ENCODE assay signal across 19 cellular contexts in genomic region chr19:45757696-45758095, GRCh38. TPM values are rescaled to one million over a fixed set of nuclear protein-coding genes. Genes with fewer than 3 reads are reported as not detected.
A peak's percentile ranks its signal among the peaks of the same experiment; 100 is the strongest.
DNase-seq lines count a peak whose midpoint lies in the region; ATAC-seq, FAIRE-seq and TF ChIP-seq lines count a peak whose summit lies in the region.
"Had no signal": no experiment of that assay in that cellular context is flagged by ENCODE, and none has a peak within 500 bp of the region (broad histone marks: within the 10 kb centered on the region; RNA-seq: fewer than 3 reads in every experiment).

No MANE protein-coding gene starts in this region.

- H3K79me2 ChIP-seq in HepG2 (ENCODE audit: insufficient read depth, low read length): no peaks in the 10 kb centered on the region

- H3K4me2 ChIP-seq in HepG2 (ENCODE audit: low read depth, low read length): no peak overlapping the region
- H3K4me2 ChIP-seq: BLaER1, KMS-11 had no signal

- H2AFZ ChIP-seq in HepG2 (ENCODE audit: low read length): no peak overlapping the region

- intact Hi-C loops in HepG2 (cut with micrococcal nuclease; ENCODE audit: unreplicated experiment): no loop called here
- intact Hi-C loops in right lobe of liver (cut with DNase I): no loop called here
- intact Hi-C loops in lower leg skin (cut with DNase I; ENCODE audit: low total_unique reads): loop anchor here (5.0 kb wide), 1 partner anchor 1440 kb away; no protein-coding TSS in a partner anchor

- TF ChIP-seq CTCF in HepG2 (CRISPR knock-in tag; IDR thresholded peaks at IDR 0.05) (no peak), right lobe of liver (IDR thresholded peaks at IDR 0.05) (no peak), lower leg skin (IDR thresholded peaks at IDR 0.05) (no peak)

- H3K27me3 ChIP-seq in HepG2 (ENCODE audit: control insufficient read depth in 1 of 2, insufficient read depth in 2 of 2, low read length in 2 of 2) (peaks cover 7 to 52% of the 10 kb centered on the region in 2 experiments; a peak in 4 of 5 replicates), right lobe of liver (no peaks in the 10 kb centered on the region), adipocyte (replicated peaks; ENCODE audit: control insufficient read depth, insufficient read depth, low read length) (peaks cover 5% of the 10 kb centered on the region)
- H3K27me3 ChIP-seq: BLaER1 had no signal

- no peak for TF ChIP-seq RAD21 in HepG2 (CRISPR knock-in tag; IDR thresholded peaks at IDR 0.05)

- CTCF ChIA-PET in HepG2 (lab: Yijun Ruan, JAX; ENCODE audit: low intra/inter-chr PET ratio, low total read pairs): no interaction called here

- no peak for FAIRE-seq in HepG2 (lab: Jason Lieb, UNC)
- FAIRE-seq: GM12878, GM19239, H1 had no signal

- 34% methylated on average over 9 of the region's 9 CpGs for WGBS in HepG2 (ENCODE audit: low lambda C conversion rate)
- WGBS in right lobe of liver (ENCODE audit: insufficient coverage, low coverage, low lambda C conversion rate, missing lambda C conversion rate): 82% methylated on average over 9 of the region's 9 CpGs
- 71 to 78% methylated on average over 9 of the region's 9 CpGs for WGBS in lower leg skin, 2 donors

- H3K4me3 ChIP-seq in HepG2 (replicated peaks in 1 of 3; ENCODE audit: insufficient read depth in 1 of 3, low read depth in 2 of 3, low read length in 3 of 3): no peak overlapping the region
- H3K4me3 ChIP-seq in right lobe of liver: no peak overlapping the region
- H3K4me3 ChIP-seq in adipocyte (ENCODE audit: low read length): no peak overlapping the region
- no peak overlapping the region for H3K4me3 ChIP-seq in lower leg skin (ENCODE audit: low read depth, poor library complexity, severe bottlenecking)
- H3K4me3 ChIP-seq: BLaER1, GM12878 had no signal

- H3K9ac ChIP-seq in HepG2 (ENCODE audit: insufficient read depth, low read depth, low read length): no peak overlapping the region
- H3K9ac ChIP-seq in adipocyte (ENCODE audit: low read length): no peak overlapping the region
- H3K9ac ChIP-seq: BLaER1, KMS-11 had no signal

- TF ChIP-seq POLR2A in HepG2 (IDR thresholded peaks at IDR 0.05; ENCODE audit: insufficient read depth in 1 of 2, low read depth in 2 of 2, low read length in 2 of 2) (no peak), right lobe of liver (IDR thresholded peaks at IDR 0.05) (no peak), lower leg skin (IDR thresholded peaks at IDR 0.05) (no peak)

- H3K4me1 ChIP-seq in HepG2 (ENCODE audit: insufficient read depth, low read length) (peaks cover 20% of the 10 kb centered on the region), right lobe of liver (no peaks in the 10 kb centered on the region), adipocyte (ENCODE audit: control insufficient read depth, insufficient read depth, low read length) (no peaks in the 10 kb centered on the region)

- ATAC-seq in HepG2 (no peak), right lobe of liver (no peak), GM18858 (IDR thresholded peaks at IDR 0.05; ENCODE audit: unreplicated experiment) (no peak)
- ATAC-seq: GM12878 had no signal

- BruUV-seq in HepG2 (replicated peaks; lab: Mats Ljungman, UMichigan): no TSS peak

- H3K9me3 ChIP-seq in HepG2 (ENCODE audit: low read length) (no peaks in the 10 kb centered on the region), right lobe of liver (no peaks in the 10 kb centered on the region), adipocyte (ENCODE audit: control insufficient read depth, low read length) (no peaks in the 10 kb centered on the region)
- H3K9me3 ChIP-seq: BLaER1 had no signal

- no peak for DNase-seq in HepG2 (ENCODE audit: low spot score)
- DNase-seq in right lobe of liver: no peak
- DNase-seq in adipocyte (ENCODE audit: low read depth): peak; percentile 69
- DNase-seq in lower leg skin (ENCODE audit: low spot score in 2 of 2): no peak
- DNase-seq: 8988T; Calu3; CD4-positive, alpha-beta memory T cell; H9 had no signal

- no peak overlapping the region for H3K27ac ChIP-seq in HepG2 (ENCODE audit: extremely low read length, insufficient read depth, low read length)
- H3K27ac ChIP-seq in right lobe of liver: no peak overlapping the region
- H3K27ac ChIP-seq: BLaER1, HL-60, KMS-11 had no signal

- H3K36me3 ChIP-seq in HepG2 (replicated peaks in 1 of 2; ENCODE audit: control insufficient read depth in 1 of 2, insufficient read depth in 2 of 2, low read length in 2 of 2) (no peaks in the 10 kb centered on the region), right lobe of liver (no peaks in the 10 kb centered on the region), adipocyte (ENCODE audit: control insufficient read depth, insufficient read depth, low read length, severe bottlenecking) (no peaks in the 10 kb centered on the region)
- H3K36me3 ChIP-seq: BLaER1 had no signal

- POLR2A ChIA-PET in HepG2 (lab: Yijun Ruan, JAX): interaction anchor here (0.8 to 1.6 kb wide), 2 partner anchors 9 to 11 kb away, joined by 4 to 9 read pairs; partner anchors contain the start of gene SIX5

- no peaks in the 10 kb centered on the region for H4K20me1 ChIP-seq in HepG2 (ENCODE audit: insufficient read depth, low read length)
- H4K20me1 ChIP-seq: BLaER1 had no signal

- in situ Hi-C loops in HepG2 (cut with HindIII; ENCODE audit: extremely low pct_ligation_motif_present, low pct_unique_long_range_greater_than_20kb): no loop called here

- TF ChIP-seq EP300 in HepG2 (IDR thresholded peaks at IDR 0.05; ENCODE audit: low read depth in 2 of 2, low read length in 2 of 2): no peak
- TF ChIP-seq EP300 in HepG2 (CRISPR knock-in tag; IDR thresholded peaks at IDR 0.05; ENCODE audit: borderline replicate concordance): no peak

RNA-seq across cellular contexts. Expression of gene SIX5, which starts 11.4 kb away (rescaled TPM):
- total RNA-seq in HepG2 (2016; rRNA removed; fragmentation: Illumina TruSeq; extraction: Trizol) (8.2 and 10.5 TPM in 2 replicates), right lobe of liver (10 to 100 TPM in 3 of 6 experiments, 1 to 10 TPM in 3; 7.8 to 11.6 (median 9.5) TPM), lower leg skin (10 to 100 TPM; 12.6 to 17.3 (median 13.8) TPM)
- 1.3 and 1.5 TPM in 2 replicates for total RNA-seq in HepG2 (2016; cell fraction: cytosol; rRNA removed; fragmentation: Illumina TruSeq; extraction: Trizol; ENCODE audit: low read depth)
- total RNA-seq in HepG2 (2016; cell fraction: insoluble cytoplasmic fraction; rRNA removed; fragmentation: Illumina TruSeq; extraction: Trizol): 7.3 and 10.6 TPM in 2 replicates
- total RNA-seq in HepG2 (2016; cell fraction: membrane; rRNA removed; fragmentation: Illumina TruSeq; extraction: Trizol): 4.0 and 4.6 TPM in 2 replicates
- 6.6 and 7.6 TPM in 2 replicates for total RNA-seq in HepG2 (2016; cell fraction: nucleus; rRNA removed; fragmentation: Illumina TruSeq; extraction: Trizol)
- polyA plus RNA-seq in HepG2 (2011; rRNA removed): 7.7 and 8.8 TPM in 2 replicates
- polyA plus RNA-seq in HepG2 (2011; cell fraction: cytosol; rRNA removed): 3.7 and 8.8 TPM in 2 replicates
- polyA plus RNA-seq in HepG2 (2011; cell fraction: nucleus; rRNA removed): 42.0 and 54.7 TPM in 2 replicates
- 3.5 and 3.6 TPM in 2 replicates for polyA plus RNA-seq in HepG2 (2012)
- 1.6 and 2.0 TPM in 2 replicates for polyA plus RNA-seq in HepG2 (2016; cell fraction: cytosol; fragmentation: Illumina TruSeq; extraction: Trizol; ENCODE audit: low read depth)
- 12.0 and 14.3 TPM in 2 replicates for polyA plus RNA-seq in HepG2 (2016; cell fraction: insoluble cytoplasmic fraction; fragmentation: Illumina TruSeq; extraction: Trizol; ENCODE audit: low read depth)
- 3.6 and 4.7 TPM in 2 replicates for polyA plus RNA-seq in HepG2 (2016; cell fraction: membrane; fragmentation: Illumina TruSeq; extraction: Trizol; ENCODE audit: low read depth)
- 20.0 and 20.3 TPM in 2 replicates for polyA plus RNA-seq in HepG2 (2016; cell fraction: nucleus; fragmentation: Illumina TruSeq; extraction: Trizol; ENCODE audit: insufficient read depth, low read depth)
- polyA minus RNA-seq in HepG2 (2011; rRNA and poly(A)+ RNA removed; ENCODE audit: low replicate concordance): 6.7 and 12.9 TPM in 2 replicates
- polyA minus RNA-seq in HepG2 (2011; cell fraction: cytosol; rRNA and poly(A)+ RNA removed): 6.0 and 6.6 TPM in 2 replicates
- 8.2 and 8.5 TPM in 2 replicates for polyA minus RNA-seq in HepG2 (2011; cell fraction: nucleus; rRNA and poly(A)+ RNA removed)
- polyA plus RNA-seq: CD14-positive monocyte had no signal

RNA-seq across cellular contexts. Expression of gene MEIOSIN, which starts 24.5 kb away (rescaled TPM):
- total RNA-seq in HepG2 (2016; rRNA removed; fragmentation: Illumina TruSeq; extraction: Trizol): not detected in 2 replicates
- not detected in 2 replicates for total RNA-seq in HepG2 (2016; cell fraction: cytosol; rRNA removed; fragmentation: Illumina TruSeq; extraction: Trizol; ENCODE audit: low read depth)
- total RNA-seq in HepG2 (2016; cell fraction: insoluble cytoplasmic fraction; rRNA removed; fragmentation: Illumina TruSeq; extraction: Trizol): not detected in 2 replicates
- not detected in 2 replicates for total RNA-seq in HepG2 (2016; cell fraction: membrane; rRNA removed; fragmentation: Illumina TruSeq; extraction: Trizol)
- total RNA-seq in HepG2 (2016; cell fraction: nucleus; rRNA removed; fragmentation: Illumina TruSeq; extraction: Trizol): not detected in 2 replicates
- not detected in 2 replicates for polyA plus RNA-seq in HepG2 (2011; rRNA removed)
- 0.03 TPM in 2 replicates for polyA plus RNA-seq in HepG2 (2011; cell fraction: cytosol; rRNA removed)
- polyA plus RNA-seq in HepG2 (2011; cell fraction: nucleus; rRNA removed): 0.10 TPM in 2 replicates
- 0.07 TPM in 1 of 2 replicates, not detected in the other for polyA plus RNA-seq in HepG2 (2012)
- not detected in 2 replicates for polyA plus RNA-seq in HepG2 (2016; cell fraction: cytosol; fragmentation: Illumina TruSeq; extraction: Trizol; ENCODE audit: low read depth)
- polyA plus RNA-seq in HepG2 (2016; cell fraction: insoluble cytoplasmic fraction; fragmentation: Illumina TruSeq; extraction: Trizol; ENCODE audit: low read depth): not detected in 2 replicates
- not detected in 2 replicates for polyA plus RNA-seq in HepG2 (2016; cell fraction: membrane; fragmentation: Illumina TruSeq; extraction: Trizol; ENCODE audit: low read depth)
- polyA plus RNA-seq in HepG2 (2016; cell fraction: nucleus; fragmentation: Illumina TruSeq; extraction: Trizol; ENCODE audit: insufficient read depth, low read depth): not detected in 2 replicates
- polyA minus RNA-seq in HepG2 (2011; rRNA and poly(A)+ RNA removed; ENCODE audit: low replicate concordance): 0.09 TPM in 1 of 2 replicates, not detected in the other
- not detected in 2 replicates for polyA minus RNA-seq in HepG2 (2011; cell fraction: cytosol; rRNA and poly(A)+ RNA removed)
- polyA minus RNA-seq in HepG2 (2011; cell fraction: nucleus; rRNA and poly(A)+ RNA removed): not detected in 2 replicates
- under 1 TPM in 1 of 6 experiments, not detected in 5; 0.24 TPM for total RNA-seq in right lobe of liver
- total RNA-seq in lower leg skin: not detected
- total RNA-seq: A673; Calu3; CD4-positive, alpha-beta memory T cell; G401; H1; H9 had no signal
- polyA plus RNA-seq: AG04450; CD14-positive monocyte; CD4-positive, alpha-beta memory T cell had no signal

RNA-seq across cellular contexts. Expression of gene DMPK, which starts 24.6 kb away (rescaled TPM):
- total RNA-seq in HepG2 (2016; rRNA removed; fragmentation: Illumina TruSeq; extraction: Trizol): 1.7 and 5.3 TPM in 2 replicates
- 1.1 and 1.9 TPM in 2 replicates for total RNA-seq in HepG2 (2016; cell fraction: cytosol; rRNA removed; fragmentation: Illumina TruSeq; extraction: Trizol; ENCODE audit: low read depth)
- 1.5 and 4.2 TPM in 2 replicates for total RNA-seq in HepG2 (2016; cell fraction: insoluble cytoplasmic fraction; rRNA removed; fragmentation: Illumina TruSeq; extraction: Trizol)
- total RNA-seq in HepG2 (2016; cell fraction: membrane; rRNA removed; fragmentation: Illumina TruSeq; extraction: Trizol): 2.2 and 2.7 TPM in 2 replicates
- 6.7 and 7.2 TPM in 2 replicates for total RNA-seq in HepG2 (2016; cell fraction: nucleus; rRNA removed; fragmentation: Illumina TruSeq; extraction: Trizol)
- 8.8 and 12.5 TPM in 2 replicates for polyA plus RNA-seq in HepG2 (2011; rRNA removed)
- 4.4 and 5.8 TPM in 2 replicates for polyA plus RNA-seq in HepG2 (2011; cell fraction: cytosol; rRNA removed)
- polyA plus RNA-seq in HepG2 (2011; cell fraction: nucleus; rRNA removed): 119 and 127 TPM in 2 replicates
- polyA plus RNA-seq in HepG2 (2012): 8.6 and 13.1 TPM in 2 replicates
- 0.84 and 0.86 TPM in 2 replicates for polyA plus RNA-seq in HepG2 (2016; cell fraction: cytosol; fragmentation: Illumina TruSeq; extraction: Trizol; ENCODE audit: low read depth)
- polyA plus RNA-seq in HepG2 (2016; cell fraction: insoluble cytoplasmic fraction; fragmentation: Illumina TruSeq; extraction: Trizol; ENCODE audit: low read depth): 3.2 and 3.6 TPM in 2 replicates
- polyA plus RNA-seq in HepG2 (2016; cell fraction: membrane; fragmentation: Illumina TruSeq; extraction: Trizol; ENCODE audit: low read depth): 1.6 and 1.8 TPM in 2 replicates
- polyA plus RNA-seq in HepG2 (2016; cell fraction: nucleus; fragmentation: Illumina TruSeq; extraction: Trizol; ENCODE audit: insufficient read depth, low read depth): 25.3 and 34.4 TPM in 2 replicates
- 6.3 and 12.8 TPM in 2 replicates for polyA minus RNA-seq in HepG2 (2011; rRNA and poly(A)+ RNA removed; ENCODE audit: low replicate concordance)
- polyA minus RNA-seq in HepG2 (2011; cell fraction: cytosol; rRNA and poly(A)+ RNA removed): 2.5 and 4.2 TPM in 2 replicates
- polyA minus RNA-seq in HepG2 (2011; cell fraction: nucleus; rRNA and poly(A)+ RNA removed): 11.6 and 14.0 TPM in 2 replicates
- 10 to 100 TPM in 1 of 6 experiments, 1 to 10 TPM in 5; 4.3 to 14.9 (median 8.7) TPM for total RNA-seq in right lobe of liver
- total RNA-seq in lower leg skin: 10 to 100 TPM in 3 of 4 donors, 1 to 10 TPM in 1; 8.8 to 20.2 (median 13.8) TPM

RNA-seq across cellular contexts. Expression of gene FBXO46, which starts 27.0 kb away (rescaled TPM):
- total RNA-seq in HepG2 (2016; rRNA removed; fragmentation: Illumina TruSeq; extraction: Trizol) (4.7 and 6.2 TPM in 2 replicates), right lobe of liver (10 to 100 TPM in 1 of 6 experiments, 1 to 10 TPM in 5; 5.6 to 12.4 (median 7.4) TPM), lower leg skin (10 to 100 TPM; 22.0 to 26.7 (median 25.4) TPM)
- 0.79 and 1.0 TPM in 2 replicates for total RNA-seq in HepG2 (2016; cell fraction: cytosol; rRNA removed; fragmentation: Illumina TruSeq; extraction: Trizol; ENCODE audit: low read depth)
- total RNA-seq in HepG2 (2016; cell fraction: insoluble cytoplasmic fraction; rRNA removed; fragmentation: Illumina TruSeq; extraction: Trizol): 4.3 and 6.5 TPM in 2 replicates
- total RNA-seq in HepG2 (2016; cell fraction: membrane; rRNA removed; fragmentation: Illumina TruSeq; extraction: Trizol): 3.4 and 3.8 TPM in 2 replicates
- 5.8 and 7.5 TPM in 2 replicates for total RNA-seq in HepG2 (2016; cell fraction: nucleus; rRNA removed; fragmentation: Illumina TruSeq; extraction: Trizol)
- polyA plus RNA-seq in HepG2 (2011; rRNA removed): 6.4 TPM in 2 replicates
- 3.1 and 5.2 TPM in 2 replicates for polyA plus RNA-seq in HepG2 (2011; cell fraction: cytosol; rRNA removed)
- 33.3 and 34.2 TPM in 2 replicates for polyA plus RNA-seq in HepG2 (2011; cell fraction: nucleus; rRNA removed)
- polyA plus RNA-seq in HepG2 (2012): 4.1 and 4.3 TPM in 2 replicates
- 0.69 and 0.73 TPM in 2 replicates for polyA plus RNA-seq in HepG2 (2016; cell fraction: cytosol; fragmentation: Illumina TruSeq; extraction: Trizol; ENCODE audit: low read depth)
- polyA plus RNA-seq in HepG2 (2016; cell fraction: insoluble cytoplasmic fraction; fragmentation: Illumina TruSeq; extraction: Trizol; ENCODE audit: low read depth): 4.4 and 6.5 TPM in 2 replicates
- polyA plus RNA-seq in HepG2 (2016; cell fraction: membrane; fragmentation: Illumina TruSeq; extraction: Trizol; ENCODE audit: low read depth): 2.3 and 3.0 TPM in 2 replicates
- 16.3 and 19.5 TPM in 2 replicates for polyA plus RNA-seq in HepG2 (2016; cell fraction: nucleus; fragmentation: Illumina TruSeq; extraction: Trizol; ENCODE audit: insufficient read depth, low read depth)
- 4.6 and 6.2 TPM in 2 replicates for polyA minus RNA-seq in HepG2 (2011; rRNA and poly(A)+ RNA removed; ENCODE audit: low replicate concordance)
- 5.1 TPM in 2 replicates for polyA minus RNA-seq in HepG2 (2011; cell fraction: cytosol; rRNA and poly(A)+ RNA removed)
- 7.6 and 9.7 TPM in 2 replicates for polyA minus RNA-seq in HepG2 (2011; cell fraction: nucleus; rRNA and poly(A)+ RNA removed)

RNA-seq across cellular contexts. Expression of gene DMWD, which starts 34.9 kb away (rescaled TPM):
- 11.0 and 14.9 TPM in 2 replicates for total RNA-seq in HepG2 (2016; rRNA removed; fragmentation: Illumina TruSeq; extraction: Trizol)
- 22.5 and 32.3 TPM in 2 replicates for total RNA-seq in HepG2 (2016; cell fraction: cytosol; rRNA removed; fragmentation: Illumina TruSeq; extraction: Trizol; ENCODE audit: low read depth)
- total RNA-seq in HepG2 (2016; cell fraction: insoluble cytoplasmic fraction; rRNA removed; fragmentation: Illumina TruSeq; extraction: Trizol): 9.3 and 16.3 TPM in 2 replicates
- 40.0 and 43.7 TPM in 2 replicates for total RNA-seq in HepG2 (2016; cell fraction: membrane; rRNA removed; fragmentation: Illumina TruSeq; extraction: Trizol)
- 11.1 and 14.4 TPM in 2 replicates for total RNA-seq in HepG2 (2016; cell fraction: nucleus; rRNA removed; fragmentation: Illumina TruSeq; extraction: Trizol)
- 10.3 and 12.4 TPM in 2 replicates for polyA plus RNA-seq in HepG2 (2011; rRNA removed)
- polyA plus RNA-seq in HepG2 (2011; cell fraction: cytosol; rRNA removed): 6.3 and 9.0 TPM in 2 replicates
- 44.3 and 58.8 TPM in 2 replicates for polyA plus RNA-seq in HepG2 (2011; cell fraction: nucleus; rRNA removed)
- polyA plus RNA-seq in HepG2 (2012): 8.3 and 9.5 TPM in 2 replicates
- 34.5 and 34.9 TPM in 2 replicates for polyA plus RNA-seq in HepG2 (2016; cell fraction: cytosol; fragmentation: Illumina TruSeq; extraction: Trizol; ENCODE audit: low read depth)
- 9.9 and 14.4 TPM in 2 replicates for polyA plus RNA-seq in HepG2 (2016; cell fraction: insoluble cytoplasmic fraction; fragmentation: Illumina TruSeq; extraction: Trizol; ENCODE audit: low read depth)
- 36.7 and 38.5 TPM in 2 replicates for polyA plus RNA-seq in HepG2 (2016; cell fraction: membrane; fragmentation: Illumina TruSeq; extraction: Trizol; ENCODE audit: low read depth)
- 22.1 and 22.4 TPM in 2 replicates for polyA plus RNA-seq in HepG2 (2016; cell fraction: nucleus; fragmentation: Illumina TruSeq; extraction: Trizol; ENCODE audit: insufficient read depth, low read depth)
- polyA minus RNA-seq in HepG2 (2011; rRNA and poly(A)+ RNA removed; ENCODE audit: low replicate concordance): 29.8 and 32.2 TPM in 2 replicates
- 10.3 and 11.4 TPM in 2 replicates for polyA minus RNA-seq in HepG2 (2011; cell fraction: cytosol; rRNA and poly(A)+ RNA removed)
- polyA minus RNA-seq in HepG2 (2011; cell fraction: nucleus; rRNA and poly(A)+ RNA removed): 33.9 and 38.2 TPM in 2 replicates
- 10 to 100 TPM in 4 of 6 experiments, 1 to 10 TPM in 2; 8.3 to 14.3 (median 11.9) TPM for total RNA-seq in right lobe of liver
- 10 to 100 TPM; 20.0 to 31.0 (median 28.0) TPM for total RNA-seq in lower leg skin
